Comparison of ENCODE assay signal across 21 cellular contexts in genomic region chr7:138506764-138507163, GRCh38.
"Had no signal": no experiment of that assay in that cellular context is flagged by ENCODE, and none has a peak within 500 bp of the region (broad histone marks: within the 10 kb centered on the region; RNA-seq: fewer than 3 reads in every experiment).

No MANE protein-coding gene starts in this region.

- H3K4me3 Mint-ChIP-seq: activated B cell treated with CpG ODN at 0.5 μM for 24 hours; activated CD4-positive, alpha-beta memory T cell treated with anti-CD3 and anti-CD28 coated beads for 36 hours; activated naive CD8-positive, alpha-beta T cell treated with anti-CD3 and anti-CD28 coated beads, Interleukin-2, amount 10 ng/mL, durations not matched to agents 7 days and 5 days; naive thymus-derived CD4-positive, alpha-beta T cell; stimulated activated naive B cell treated with anti-CD40 and anti-IgM and Interleukin-4, amounts not matched to agents 10 μg/mL and 1 μg/mL and 100 μg/mL, for 72 hours; T-helper 1 cell treated with Interleukin-12 subunit alpha and Interleukin-12 subunit beta and Interleukin-4 antibody, amounts not matched to agents 30 μg/mL and 1 μg/mL, for 36 hours had no signal

- H3K79me2 ChIP-seq: parathyroid adenoma had no signal

- H3K27me3 ChIP-seq: body of pancreas, colonic mucosa, gastrocnemius medialis, heart left ventricle, sigmoid colon, tibial nerve had no signal

- H3K27ac Mint-ChIP-seq: activated B cell treated with CpG ODN at 0.5 μM for 24 hours; activated CD4-positive, alpha-beta memory T cell treated with anti-CD3 and anti-CD28 coated beads for 36 hours; activated naive CD8-positive, alpha-beta T cell treated with anti-CD3 and anti-CD28 coated beads, Interleukin-2, amount 10 ng/mL, durations not matched to agents 7 days and 5 days; stimulated activated naive B cell treated with anti-CD40 and anti-IgM and Interleukin-4, amounts not matched to agents 10 μg/mL and 1 μg/mL and 100 μg/mL, for 72 hours; T-helper 1 cell treated with Interleukin-12 subunit alpha and Interleukin-12 subunit beta and Interleukin-4 antibody, amounts not matched to agents 30 μg/mL and 1 μg/mL, for 36 hours had no signal

- FAIRE-seq: endometrium had no signal

- H3K4me3 ChIP-seq: body of pancreas, colonic mucosa, gastrocnemius medialis, heart left ventricle, sigmoid colon, tibial nerve had no signal

- H3K9ac ChIP-seq: parathyroid adenoma had no signal

- H3K36me3 ChIP-seq: colonic mucosa, gastrocnemius medialis had no signal

- H3K27me3 Mint-ChIP-seq: activated B cell treated with CpG ODN at 0.5 μM for 24 hours; activated CD4-positive, alpha-beta memory T cell treated with anti-CD3 and anti-CD28 coated beads for 36 hours; activated naive CD8-positive, alpha-beta T cell treated with anti-CD3 and anti-CD28 coated beads, Interleukin-2, amount 10 ng/mL, durations not matched to agents 7 days and 5 days; naive thymus-derived CD4-positive, alpha-beta T cell; stimulated activated naive B cell treated with anti-CD40 and anti-IgM and Interleukin-4, amounts not matched to agents 10 μg/mL and 1 μg/mL and 100 μg/mL, for 72 hours had no signal

- DNase-seq: activated B cell treated with CpG ODN at 0.5 μM for 24 hours; activated CD4-positive, alpha-beta memory T cell treated with anti-CD3 and anti-CD28 coated beads for 36 hours; activated CD4-positive, alpha-beta T cell treated with anti-CD3 and anti-CD28 coated beads for 4 hours; activated naive CD8-positive, alpha-beta T cell treated with anti-CD3 and anti-CD28 coated beads, Interleukin-2, amount 10 ng/mL, durations not matched to agents 7 days and 5 days; activated T-cell treated with anti-CD3 and anti-CD28 coated beads for 4 hours; amygdala; body of pancreas; central memory CD4-positive, alpha-beta T cell; colonic mucosa; erythroblast; gastrocnemius medialis; heart left ventricle; kidney glomerular epithelial cell; left ventricle myocardium superior; naive thymus-derived CD4-positive, alpha-beta T cell; sigmoid colon; stimulated activated naive B cell treated with anti-CD40 and anti-IgM and Interleukin-4, amounts not matched to agents 10 μg/mL and 1 μg/mL and 100 μg/mL, for 72 hours had no signal

- H2AFZ ChIP-seq: parathyroid adenoma had no signal

- H3K4me1 ChIP-seq: colonic mucosa, parathyroid adenoma, tibial nerve had no signal

- H3K27ac ChIP-seq: body of pancreas, colonic mucosa, gastrocnemius medialis, heart left ventricle, parathyroid adenoma, sigmoid colon, tibial nerve had no signal

- H3K9me3 ChIP-seq: body of pancreas, colonic mucosa, gastrocnemius medialis, heart left ventricle, sigmoid colon, tibial nerve had no signal

- ATAC-seq: body of pancreas; gastrocnemius medialis; heart left ventricle; left ventricle myocardium superior; naive thymus-derived CD4-positive, alpha-beta T cell; stimulated activated naive B cell treated with anti-CD40 and anti-IgM and Interleukin-4, amounts not matched to agents 10 μg/mL and 1 μg/mL and 100 μg/mL, for 72 hours had no signal
